1 cellular context compared by ENCODE assay signal in genomic region chr13:93248627-93249047, GRCh38.
TF ChIP-seq lines count a peak whose summit lies in the region.

No MANE protein-coding gene starts in this region.

TF ChIP-seq in HepG2, 621 proteins besides CTCF, POLR2A, EP300 and RAD21 (continued from another document and continues in another):
- TF ChIP-seq ZNF687 (CRISPR knock-in tag; IDR thresholded peaks at IDR 0.05) (peak; percentile 94), ZNF225 (CRISPR knock-in tag; IDR thresholded peaks at IDR 0.05) (peak; percentile 68; the same call in 1 of the 2 replicates), ETV6 (CRISPR knock-in tag; conservative IDR thresholded peaks at IDR 0.05) (0 out of 2 replicates have a peak, but pooled peaks have one; percentile 55), HNF4A (CRISPR knock-in tag; IDR thresholded peaks at IDR 0.05) (peak; percentile 43; the same call in 1 of the 2 replicates), KLF6 (CRISPR knock-in tag; IDR thresholded peaks at IDR 0.05) (0 out of 2 replicates have a peak, but pooled peaks have one; percentile 71), MLX (CRISPR knock-in tag; IDR thresholded peaks at IDR 0.05) (no peak), ZNF331 (CRISPR knock-in tag; IDR thresholded peaks at IDR 0.05) (peak; percentile 77; the same call in 1 of the 2 replicates), GATA4 (IDR thresholded peaks at IDR 0.05; ENCODE audit: borderline replicate concordance, low read depth) (no peak), TGIF2 (CRISPR knock-in tag; IDR thresholded peaks at IDR 0.05) (peak; percentile 80), ZNF773 (CRISPR knock-in tag; IDR thresholded peaks at IDR 0.05; ENCODE audit: borderline replicate concordance) (no peak), IRX3 (CRISPR knock-in tag; IDR thresholded peaks at IDR 0.05; ENCODE audit: borderline replicate concordance, low read depth) (no peak), ZNF136 (CRISPR knock-in tag; IDR thresholded peaks at IDR 0.05; ENCODE audit: low read depth) (no peak; the same call in 1 of the 2 replicates), GABPB1 (CRISPR knock-in tag; IDR thresholded peaks at IDR 0.05) (peak; percentile 61), ZNF275 (CRISPR knock-in tag; IDR thresholded peaks at IDR 0.05; ENCODE audit: borderline replicate concordance) (no peak), ELF1 (CRISPR knock-in tag; IDR thresholded peaks at IDR 0.05) (peak; percentile 70), ZNF282 (IDR thresholded peaks at IDR 0.05; ENCODE audit: partially characterized antibody) (no peak), ZNF607 (CRISPR knock-in tag; IDR thresholded peaks at IDR 0.05; ENCODE audit: borderline replicate concordance) (peak; percentile 80; the same call in 1 of the 2 replicates), ZFP36L1 (CRISPR knock-in tag; IDR thresholded peaks at IDR 0.05) (peak; percentile 59; the same call in 1 of the 2 replicates), SKIL (CRISPR knock-in tag; IDR thresholded peaks at IDR 0.05; ENCODE audit: borderline replicate concordance) (no peak), ZNF784 (CRISPR knock-in tag; IDR thresholded peaks at IDR 0.05; ENCODE audit: borderline replicate concordance) (peak; percentile 45; the same call in 1 of the 2 replicates), THAP11 (CRISPR knock-in tag; IDR thresholded peaks at IDR 0.05) (peak; percentile 33; the same call in 1 of the 2 replicates), ZNF614 (CRISPR knock-in tag; IDR thresholded peaks at IDR 0.05; ENCODE audit: borderline replicate concordance) (peak; percentile 90), HOXD1 (CRISPR knock-in tag; IDR thresholded peaks at IDR 0.05) (no peak), ZNF512B (CRISPR knock-in tag; IDR thresholded peaks at IDR 0.05; ENCODE audit: borderline replicate concordance) (peak; percentile 93; the same call in 1 of the 2 replicates), ZC3H13 (CRISPR knock-in tag; IDR thresholded peaks at IDR 0.05) (no peak), HOXA5 (CRISPR knock-in tag; IDR thresholded peaks at IDR 0.05) (peak; percentile 59; the same call in 1 of the 2 replicates), IRF9 (CRISPR knock-in tag; IDR thresholded peaks at IDR 0.05; ENCODE audit: borderline replicate concordance) (no peak), ZNF432 (CRISPR knock-in tag; IDR thresholded peaks at IDR 0.05; ENCODE audit: borderline replicate concordance) (peak; percentile 94), ZNF569 (CRISPR knock-in tag; IDR thresholded peaks at IDR 0.05; ENCODE audit: borderline replicate concordance) (no peak), ETV5 (CRISPR knock-in tag; IDR thresholded peaks at IDR 0.05; ENCODE audit: borderline replicate concordance) (peak; percentile 79), ZNF234 (CRISPR knock-in tag; conservative IDR thresholded peaks at IDR 0.05) (no peak), SMAD1 (CRISPR knock-in tag; IDR thresholded peaks at IDR 0.05; ENCODE audit: borderline replicate concordance, low read depth) (0 out of 2 replicates have a peak, but pooled peaks have one; percentile 71), U2AF2 (IDR thresholded peaks at IDR 0.05; ENCODE audit: low read depth, low read length) (no peak), ZNF567 (CRISPR knock-in tag; IDR thresholded peaks at IDR 0.05; ENCODE audit: borderline replicate concordance) (0 out of 2 replicates have a peak, but pooled peaks have one; percentile 66), LCORL (IDR thresholded peaks at IDR 0.05) (no peak), LCORL (CRISPR knock-in tag; IDR thresholded peaks at IDR 0.05) (peak; percentile 70; the same call in 1 of the 2 replicates), ATF2 (CRISPR knock-in tag; IDR thresholded peaks at IDR 0.05) (peak; percentile 84), ZNF747 (CRISPR knock-in tag; IDR thresholded peaks at IDR 0.05; ENCODE audit: borderline replicate concordance) (no peak), KDM1A (CRISPR knock-in tag; IDR thresholded peaks at IDR 0.05) (0 out of 2 replicates have a peak, but pooled peaks have one; percentile 15), ZNF644 (CRISPR knock-in tag; IDR thresholded peaks at IDR 0.05; ENCODE audit: low read depth) (0 out of 2 replicates have a peak, but pooled peaks have one; percentile 68), ZNF138 (CRISPR knock-in tag; IDR thresholded peaks at IDR 0.05; ENCODE audit: low read depth) (no peak), STAG1 (CRISPR knock-in tag; IDR thresholded peaks at IDR 0.05) (peak; percentile 97), FOXK1 (CRISPR knock-in tag; IDR thresholded peaks at IDR 0.05; ENCODE audit: borderline replicate concordance, low read depth) (peak; percentile 39; the same call in 1 of the 2 replicates), ZNF768 (CRISPR knock-in tag; IDR thresholded peaks at IDR 0.05) (0 out of 2 replicates have a peak, but pooled peaks have one; percentile 29), AHR (CRISPR knock-in tag; IDR thresholded peaks at IDR 0.05) (peak; percentile 90; the same call in 1 of the 2 replicates), ZBTB38 (CRISPR knock-in tag; IDR thresholded peaks at IDR 0.05) (peak; percentile 76; the same call in 1 of the 2 replicates), AFF4 (CRISPR knock-in tag; IDR thresholded peaks at IDR 0.05) (peak; percentile 82)
